In genomic region chr14:95699397-95699796, GRCh38 we compare ENCODE assay signal across 19 cellular contexts. TPM values are rescaled to one million over a fixed set of nuclear protein-coding genes. Genes with fewer than 3 reads are reported as not detected.
A peak's percentile ranks its signal among the peaks of the same experiment; 100 is the strongest.
DNase-seq lines count a peak whose midpoint lies in the region; ATAC-seq, FAIRE-seq and TF ChIP-seq lines count a peak whose summit lies in the region.
"Had no signal": no experiment of that assay in that cellular context is flagged by ENCODE, and none has a peak within 500 bp of the region (broad histone marks: within the 10 kb centered on the region; RNA-seq: fewer than 3 reads in every experiment).

No MANE protein-coding gene starts in this region.

- H3K36me3 Mint-ChIP-seq in WTC11 = no peaks in the 10 kb centered on the region
- H3K36me3 Mint-ChIP-seq: T-cell had no signal

- no peaks in the 10 kb centered on the region for H3K9me3 Mint-ChIP-seq in WTC11
- H3K9me3 Mint-ChIP-seq: activated CD4-positive, alpha-beta T cell treated with anti-CD3 and anti-CD28 coated beads, Interleukin-2, amount 10 ng/mL, durations not matched to agents 24 days and 14 days; effector memory CD8-positive, alpha-beta T cell; T-cell had no signal

- H3K36me3 ChIP-seq in H7 (replicated peaks; ENCODE audit: control insufficient read depth, insufficient read depth, low read length) = no peaks in the 10 kb centered on the region
- H3K36me3 ChIP-seq: brain microvascular endothelial cell, pancreas had no signal

- CTCF ChIA-PET in WTC11 (lab: Charles Lee) = interaction anchor here (0.9 to 2.5 kb wide), 4 partner anchors 15 to 295 kb away, joined by 4 to 18 read pairs (median 8); partner anchors contain the start of gene TCL1A

- H3K27ac Mint-ChIP-seq in WTC11 = no peak overlapping the region
- H3K27ac Mint-ChIP-seq: activated CD4-positive, alpha-beta T cell treated with anti-CD3 and anti-CD28 coated beads, Interleukin-2, amount 10 ng/mL, durations not matched to agents 24 days and 14 days; effector memory CD8-positive, alpha-beta T cell had no signal

- H3K4me3 ChIP-seq in H7 (ENCODE audit: insufficient read depth, low read depth, low read length) = no peak overlapping the region
- H3K4me3 ChIP-seq: pancreas had no signal

- TF ChIP-seq CTCF in WTC11 (IDR thresholded peaks at IDR 0.05) = no peak

- POLR2A ChIA-PET in WTC11 (lab: Charles Lee) = no interaction called here

- ATAC-seq in HG02642 (IDR thresholded peaks at IDR 0.05; ENCODE audit: poor library complexity, unreplicated experiment) = peak; percentile 66
- ATAC-seq in WTC11 = peak; percentile 20; the same call in 1 of the 2 replicates
- ATAC-seq: effector memory CD8-positive, alpha-beta T cell; foreskin keratinocyte; HCT116; pancreas; T-cell had no signal

- DNase-seq in Daoy (ENCODE audit: low read depth) (peak; percentile 70), GM19239 (ENCODE audit: insufficient read length, low spot score) (no peak), WTC11 (ENCODE audit: low spot score) (no peak), NCI-H2196 (lab: John Stamatoyannopoulos, UW; ENCODE audit: unreplicated experiment) (no peak), COLO668 (lab: John Stamatoyannopoulos, UW; ENCODE audit: unreplicated experiment) (no peak), GOT3 (lab: John Stamatoyannopoulos, UW) (no peak), H7 (no peak)
- DNase-seq: activated CD4-positive, alpha-beta T cell treated with anti-CD3 and anti-CD28 coated beads, Interleukin-2, amount 10 ng/mL, durations not matched to agents 24 days and 14 days; activated effector memory CD4-positive, alpha-beta T cell treated with anti-CD3 and anti-CD28 coated beads, Interleukin-2, amount 50 U/mL, for 16 hours; brain microvascular endothelial cell; DMS153; effector memory CD8-positive, alpha-beta T cell; foreskin keratinocyte; Kasumi-1; mesenchymal stem cell; pancreas; T-cell had no signal

- H3K27me3 ChIP-seq in H7 (ENCODE audit: control insufficient read depth, insufficient read depth, low read length) = peaks cover 65% of the 10 kb centered on the region
- H3K27me3 ChIP-seq: brain microvascular endothelial cell, foreskin keratinocyte, pancreas had no signal

- H3K4me1 Mint-ChIP-seq in WTC11 = peaks cover 50% of the 10 kb centered on the region

- peaks cover 100% of the 10 kb centered on the region for H3K27me3 Mint-ChIP-seq in WTC11 (ENCODE audit: low read depth)

- peak overlapping the region; percentile 27; the same call in 1 of the 2 replicates for H3K4me3 Mint-ChIP-seq in WTC11
- H3K4me3 Mint-ChIP-seq: activated CD4-positive, alpha-beta T cell treated with anti-CD3 and anti-CD28 coated beads, Interleukin-2, amount 10 ng/mL, durations not matched to agents 24 days and 14 days; effector memory CD8-positive, alpha-beta T cell; T-cell had no signal

- peak; percentile 96 for FAIRE-seq in GM19239 (lab: Jason Lieb, UNC)
- FAIRE-seq: pancreas had no signal

TF ChIP-seq in WTC11, 78 proteins besides CTCF, POLR2A, EP300 and RAD21 (continues in another document):
- no peak for TF ChIP-seq HMGXB4 (CRISPR knock-in tag; IDR thresholded peaks at IDR 0.05)
- TF ChIP-seq ZNF425 (CRISPR knock-in tag; conservative IDR thresholded peaks at IDR 0.05) = no peak
- TF ChIP-seq ZNF232 (CRISPR knock-in tag; IDR thresholded peaks at IDR 0.05) = no peak
- TF ChIP-seq ZMAT4 (CRISPR knock-in tag; IDR thresholded peaks at IDR 0.05) = no peak
- TF ChIP-seq ATF6 (CRISPR knock-in tag; IDR thresholded peaks at IDR 0.05) = no peak
- TF ChIP-seq FOXK1 (CRISPR knock-in tag; IDR thresholded peaks at IDR 0.05) = no peak
- no peak for TF ChIP-seq IRF2 (CRISPR knock-in tag; IDR thresholded peaks at IDR 0.05; ENCODE audit: borderline replicate concordance, low read depth)
- TF ChIP-seq ERG (CRISPR knock-in tag; IDR thresholded peaks at IDR 0.05) = no peak

RNA-seq across cellular contexts. Expression of gene TCL1B, which starts 13.2 kb away (rescaled TPM):
- 0.11 and 0.42 TPM in 2 replicates for total RNA-seq in Daoy (2014; rRNA removed; shearing (Covaris generic))
- 5.7 to 7.2 TPM (median 7.0 TPM) in 3 replicates for total RNA-seq in WTC11 (2021)
- total RNA-seq in H7 (2014; rRNA removed; shearing (Covaris generic)) = 14.0 and 18.5 TPM in 2 replicates
- total RNA-seq: activated CD4-positive, alpha-beta T cell treated with anti-CD3 and anti-CD28 coated beads, Interleukin-2, amount 10 ng/mL, durations not matched to agents 24 days and 14 days; foreskin keratinocyte; pancreas had no signal

RNA-seq across cellular contexts. Expression of gene TCL1A, which starts 14.5 kb away (rescaled TPM):
- 5.5 and 12.2 TPM in 2 replicates for total RNA-seq in Daoy (2014; rRNA removed; shearing (Covaris generic))
- 1.1 to 2.9 TPM (median 2.8 TPM) in 3 replicates for total RNA-seq in WTC11 (2021)
- total RNA-seq in H7 (2014; rRNA removed; shearing (Covaris generic)) = 0.33 TPM in 1 of 2 replicates, not detected in the other
- total RNA-seq: activated CD4-positive, alpha-beta T cell treated with anti-CD3 and anti-CD28 coated beads, Interleukin-2, amount 10 ng/mL, durations not matched to agents 24 days and 14 days; foreskin keratinocyte had no signal
